In genomic region chr3:49265987-49266386, GRCh38 we compare ENCODE assay signal across 23 cellular contexts. TPM values are rescaled to one million over a fixed set of nuclear protein-coding genes. Genes with fewer than 3 reads are reported as not detected.
A peak's percentile ranks its signal among the peaks of the same experiment; 100 is the strongest.
DNase-seq lines count a peak whose midpoint lies in the region; ATAC-seq, FAIRE-seq and TF ChIP-seq lines count a peak whose summit lies in the region.
"Had no signal": no experiment of that assay in that cellular context is flagged by ENCODE, and none has a peak within 500 bp of the region (broad histone marks: within the 10 kb centered on the region; RNA-seq: fewer than 3 reads in every experiment).

No MANE protein-coding gene starts in this region.

- no peak for TF ChIP-seq CTCF in left ventricle myocardium inferior (IDR thresholded peaks at IDR 0.05; ENCODE audit: borderline replicate concordance)

- H4K8ac ChIP-seq in trophoblast cell (ENCODE audit: low read depth, low read length), result no peak overlapping the region

- no peak overlapping the region for H3K4ac ChIP-seq in trophoblast cell (ENCODE audit: low read depth, low read length)

- no peak overlapping the region for H4K12ac ChIP-seq in trophoblast cell (ENCODE audit: low read depth, low read length)

- no peaks in the 10 kb centered on the region for H3K79me1 ChIP-seq in trophoblast cell (ENCODE audit: low read length)

- no peak for FAIRE-seq in GM19239 (lab: Jason Lieb, UNC)
- FAIRE-seq: endometrium, HTR-8/SVneo had no signal

- intact Hi-C loops in Right ventricle myocardium inferior (cut with DNase I) (no loop called here), cardiac septum (cut with DNase I) (no loop called here), left ventricle myocardium inferior (cut with micrococcal nuclease) (no loop called here), sciatic nerve (cut with DNase I) (no loop called here)

- no peak overlapping the region for H2AK5ac ChIP-seq in trophoblast cell (ENCODE audit: low read length)

- ATAC-seq in Right ventricle myocardium inferior (peak; percentile 21), sciatic nerve (peak; percentile 10), HG03039 (IDR thresholded peaks at IDR 0.05; ENCODE audit: unreplicated experiment) (no peak)
- ATAC-seq: activated T-cell treated with anti-CD3 and anti-CD28 coated beads, Interleukin-2, amount 50 U/mL, for 4 hours; naive thymus-derived CD4-positive, alpha-beta T cell; Panc1; stimulated activated naive CD8-positive, alpha-beta T cell treated with anti-CD3 and anti-CD28 coated beads, Interleukin-15, amount 100 ng/mL, for 72 hours had no signal

- H3K18ac ChIP-seq in trophoblast cell (ENCODE audit: low read length), result no peak overlapping the region

- DNase-seq in Right ventricle myocardium inferior (ENCODE audit: missing footprints) (no peak), cardiac septum (ENCODE audit: low spot score) (no peak), left ventricle myocardium inferior (no peak), sciatic nerve (ENCODE audit: low spot score) (no peak), GM19239 (ENCODE audit: insufficient read length, low spot score) (no peak), NCI-H146 treated with DMSO at 0.1 percent for 48 hours (lab: John Stamatoyannopoulos, UW; ENCODE audit: unreplicated experiment) (no peak), trophoblast cell (no peak)
- DNase-seq: activated T-cell treated with anti-CD3 and anti-CD28 coated beads, Interleukin-2, amount 50 U/mL, for 4 hours; amniotic stem cell; glutamatergic neuron; left cardiac atrium; naive thymus-derived CD4-positive, alpha-beta T cell; NCI-H146; NCI-H2171; NCI-H510A treated with DMSO at 0.1 percent for 48 hours; retina; stimulated activated naive CD8-positive, alpha-beta T cell treated with anti-CD3 and anti-CD28 coated beads, Interleukin-15, amount 100 ng/mL, for 72 hours had no signal

- H3K36me3 ChIP-seq in left ventricle myocardium inferior, result peaks cover 5% of the 10 kb centered on the region
- H3K36me3 ChIP-seq in trophoblast cell (ENCODE audit: control insufficient read depth in 1 of 2, insufficient read depth in 2 of 2, low read length in 2 of 2), result peaks cover 7% of the 10 kb centered on the region in 2 experiments
- H3K36me3 ChIP-seq: SJSA1 had no signal

- H3K27ac ChIP-seq in left ventricle myocardium inferior (replicated peaks), result peak overlapping the region; percentile 66
- no peak overlapping the region for H3K27ac ChIP-seq in trophoblast cell (ENCODE audit: low read depth, low read length)
- H3K27ac ChIP-seq: KMS-11, SJSA1 had no signal

- H3K79me2 ChIP-seq in trophoblast cell (ENCODE audit: control insufficient read depth, insufficient read depth, low read length, poor library complexity), result no peaks in the 10 kb centered on the region

- no peak overlapping the region for H2AFZ ChIP-seq in trophoblast cell (ENCODE audit: insufficient read depth, low read length, poor library complexity)

- no peak overlapping the region for H2BK12ac ChIP-seq in trophoblast cell (ENCODE audit: low read length)

- H3K9ac ChIP-seq in trophoblast cell (ENCODE audit: low read length), result no peak overlapping the region
- H3K9ac ChIP-seq: KMS-11 had no signal

- H3K27me3 ChIP-seq in left ventricle myocardium inferior (ENCODE audit: low read depth), result no peaks in the 10 kb centered on the region
- no peaks in the 10 kb centered on the region for H3K27me3 ChIP-seq in trophoblast cell (ENCODE audit: insufficient read depth, low read length)
- H3K27me3 ChIP-seq: SJSA1 had no signal

- no peak overlapping the region for H3K4me2 ChIP-seq in trophoblast cell (ENCODE audit: low read length)
- H3K4me2 ChIP-seq: KMS-11 had no signal

- no peaks in the 10 kb centered on the region for H3K9me3 ChIP-seq in left ventricle myocardium inferior (replicated peaks)
- H3K9me3 ChIP-seq in trophoblast cell (ENCODE audit: insufficient read depth, low read depth, low read length), result peaks cover 2% of the 10 kb centered on the region
- H3K9me3 ChIP-seq: SJSA1 had no signal

- WGBS in trophoblast cell (ENCODE audit: extremely low coverage, insufficient coverage, insufficient read length), result no CpG with 5 or more reads among the region's 9 CpGs

- H4K91ac ChIP-seq in trophoblast cell (ENCODE audit: low read depth, low read length), result no peak overlapping the region

- H2BK5ac ChIP-seq in trophoblast cell (ENCODE audit: low read depth, low read length, poor library complexity), result no peak overlapping the region

- no peak overlapping the region for H3K23ac ChIP-seq in trophoblast cell (ENCODE audit: low read length)

- no peak overlapping the region for H2BK120ac ChIP-seq in trophoblast cell (ENCODE audit: insufficient read depth, low read length, poor library complexity)

- H3K4me1 ChIP-seq in left ventricle myocardium inferior, result peaks cover 23% of the 10 kb centered on the region
- H3K4me1 ChIP-seq in trophoblast cell (ENCODE audit: control insufficient read depth in 1 of 2, insufficient read depth in 2 of 2, low read length in 2 of 2), result no peaks in the 10 kb centered on the region
- H3K4me1 ChIP-seq: SJSA1 had no signal

- no peak overlapping the region for H3K4me3 ChIP-seq in left ventricle myocardium inferior
- H3K4me3 ChIP-seq in trophoblast cell (ENCODE audit: low read depth, low read length), result no peak overlapping the region
- H3K4me3 ChIP-seq: SJSA1 had no signal

- no peak overlapping the region for H3K14ac ChIP-seq in trophoblast cell (ENCODE audit: low read length)

RNA-seq across cellular contexts. Expression of gene C3orf62, which starts 11.0 kb away (rescaled TPM):
- total RNA-seq in Right ventricle myocardium inferior (2.1 TPM), cardiac septum (2.9 TPM), left ventricle myocardium inferior (2.8 TPM), sciatic nerve (6.7 TPM)
- 3.2 and 3.4 TPM in 2 replicates for polyA plus RNA-seq in trophoblast cell (2013)
